ENCODE assay signal across 28 cellular contexts in genomic region chr11:4154503-4154902, GRCh38.
"Had no signal": no experiment of that assay in that cellular context is flagged by ENCODE, and none has a peak within 500 bp of the region (broad histone marks: within the 10 kb centered on the region; RNA-seq: fewer than 3 reads in every experiment).

No MANE protein-coding gene starts in this region.

- H3K4me1 Mint-ChIP-seq: mesothelial cell of epicardium, naive B cell, natural killer cell had no signal

- H3K4me3 ChIP-seq: heart right ventricle, hepatocyte, left lung, lower lobe of right lung, ovary, right atrium auricular region, right lobe of liver, smooth muscle cell, suprapubic skin, thoracic aorta, tibial artery, upper lobe of right lung had no signal

- H3K9me3 Mint-ChIP-seq: natural killer cell; stimulated activated naive CD8-positive, alpha-beta T cell treated with anti-CD3 and anti-CD28 coated beads, Interleukin-15, Interleukin-2, amounts not matched to agents 100 ng/mL and 50 ng/mL, for 24 hours had no signal

- H3K4me3 Mint-ChIP-seq: mesothelial cell of epicardium; naive B cell; natural killer cell; nephron progenitor cell; stimulated activated naive CD8-positive, alpha-beta T cell treated with anti-CD3 and anti-CD28 coated beads, Interleukin-15, Interleukin-2, amounts not matched to agents 100 ng/mL and 50 ng/mL, for 24 hours had no signal

- H3K27me3 ChIP-seq: heart right ventricle, hepatocyte, left lung, ovary, right atrium auricular region, right lobe of liver, suprapubic skin, tibial artery, upper lobe of right lung had no signal

- H3K36me3 Mint-ChIP-seq: mesothelial cell of epicardium, naive B cell, natural killer cell had no signal

- H3K27ac Mint-ChIP-seq: mesothelial cell of epicardium; naive B cell; natural killer cell; nephron progenitor cell; progenitor cell of endocrine pancreas; stimulated activated naive CD8-positive, alpha-beta T cell treated with anti-CD3 and anti-CD28 coated beads, Interleukin-15, Interleukin-2, amounts not matched to agents 100 ng/mL and 50 ng/mL, for 24 hours had no signal

- H3K36me3 ChIP-seq: heart right ventricle, left lung, lower lobe of right lung, ovary, right atrium auricular region, right lobe of liver, suprapubic skin, thoracic aorta, tibial artery, upper lobe of right lung had no signal

- ATAC-seq: heart right ventricle, left cardiac atrium, left lung, lower lobe of right lung, natural killer cell, right lobe of liver, upper lobe of right lung had no signal

- H3K27me3 Mint-ChIP-seq: naive B cell, progenitor cell of endocrine pancreas had no signal

- H3K4me1 ChIP-seq: heart right ventricle, left lung, lower lobe of right lung, right atrium auricular region, right lobe of liver, suprapubic skin, tibial artery, upper lobe of right lung had no signal

- DNase-seq: heart right ventricle; kidney glomerular epithelial cell; left cardiac atrium; left lung; lower lobe of right lung; mammary epithelial cell; mesenchymal stem cell; naive B cell; natural killer cell; nephron progenitor cell; ovary; right lobe of liver; stimulated activated CD4-positive, alpha-beta T cell treated with anti-CD3 and anti-CD28 coated beads, Interleukin-12 subunit alpha, Interleukin-12 subunit beta, amount 100 ng/mL, for 4 hours; stimulated activated CD4-positive, alpha-beta T cell treated with anti-CD3 and anti-CD28 coated beads, Interleukin-15, amount 100 ng/mL, for 24 hours; stimulated activated CD4-positive, alpha-beta T cell treated with anti-CD3 and anti-CD28 coated beads, Interleukin-2, amount 100 ng/mL, for 24 hours; stimulated activated CD4-positive, alpha-beta T cell treated with anti-CD3 and anti-CD28 coated beads, Interleukin-4, amount 100 ng/mL, for 1 hour; stimulated activated naive CD4-positive, alpha-beta T cell; tibial artery; trophoblast cell; upper lobe of right lung had no signal

- H3K9me3 ChIP-seq: heart right ventricle, left lung, lower lobe of right lung, ovary, right atrium auricular region, right lobe of liver, suprapubic skin, thoracic aorta, tibial artery, upper lobe of right lung had no signal

- H3K27ac ChIP-seq: heart right ventricle, hepatocyte, left lung, lower lobe of right lung, ovary, right atrium auricular region, right lobe of liver, suprapubic skin, thoracic aorta, tibial artery, upper lobe of right lung had no signal
